In the genomic region with DNA sequence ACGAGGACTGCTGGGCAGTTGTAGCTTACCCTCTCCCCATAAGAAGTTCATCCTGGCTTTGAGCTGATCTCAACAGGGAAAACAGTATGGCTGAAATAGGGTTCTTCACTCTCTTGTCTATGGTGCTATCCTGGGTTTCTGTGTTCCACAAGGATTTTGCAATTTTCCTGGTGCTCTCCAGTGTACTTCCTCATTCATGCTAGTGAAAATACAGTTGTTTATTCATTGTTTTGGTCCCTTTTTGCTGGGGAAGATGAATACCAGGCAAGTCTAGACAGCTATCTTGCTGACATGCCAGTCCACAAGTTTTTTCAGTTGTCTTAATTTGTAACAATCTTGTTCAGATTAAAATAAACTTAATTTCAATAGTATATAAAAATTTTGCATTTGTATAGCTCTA, we compare ENCODE assay signal across 21 cellular contexts.
A peak's percentile ranks its signal among the peaks of the same experiment; 100 is the strongest.
DNase-seq lines count a peak whose midpoint lies in the region; ATAC-seq, FAIRE-seq and TF ChIP-seq lines count a peak whose summit lies in the region.
"Had no signal": no experiment of that assay in that cellular context is flagged by ENCODE, and none has a peak within 500 bp of the region (broad histone marks: within the 10 kb centered on the region; RNA-seq: fewer than 3 reads in every experiment).

No MANE protein-coding gene starts in this region.

- H3K79me1 ChIP-seq in H1 (ENCODE audit: low read depth, low read length): no peaks in the 10 kb centered on the region
- H3K79me1 ChIP-seq in mesenchymal stem cell (replicated peaks; ENCODE audit: low read length, poor library complexity, severe bottlenecking): no peaks in the 10 kb centered on the region

- no peaks in the 10 kb centered on the region for H3K79me2 ChIP-seq in OCI-LY7 (ENCODE audit: insufficient read depth, low read depth, low read length)
- no peaks in the 10 kb centered on the region for H3K79me2 ChIP-seq in H1 (ENCODE audit: control insufficient read depth in 1 of 2, insufficient read depth in 2 of 2, low read length in 2 of 2)

- H2BK12ac ChIP-seq in H1 (ENCODE audit: low read depth, low read length) (no peak overlapping the region), mesenchymal stem cell (ENCODE audit: low read length in 2 of 2) (peak overlapping the region; percentile 75 to 100)

- H3K4me3 Mint-ChIP-seq in CD14-positive monocyte: no peak overlapping the region
- H3K4me3 Mint-ChIP-seq: CD8-positive, alpha-beta T cell had no signal

- H3K36me3 ChIP-seq in OCI-LY7 (ENCODE audit: insufficient read depth, low read length) (peaks cover 11% of the 10 kb centered on the region; the same call in 1 of the 2 replicates), H1 (ENCODE audit: control insufficient read depth in 2 of 4, insufficient read depth in 4 of 4, low read length in 3 of 4) (no peaks in the 10 kb centered on the region; a peak in 1 of 8 replicates), mesenchymal stem cell (ENCODE audit: control insufficient read depth in 1 of 2, insufficient read depth in 2 of 2, low read depth in 1 of 2, low read length in 2 of 2) (no peaks in the 10 kb centered on the region)
- H3K36me3 ChIP-seq: BE2C, HAP-1 had no signal

- H2BK120ac ChIP-seq in H1 (replicated peaks; ENCODE audit: low read depth, low read length) (no peak overlapping the region), mesenchymal stem cell (ENCODE audit: low read depth, low read length) (no peak overlapping the region)

- H3K9ac ChIP-seq in H1 (replicated peaks in 1 of 4; ENCODE audit: extremely low read depth in 1 of 4, low read depth in 3 of 4, low read length in 3 of 4) (no peak overlapping the region), mesenchymal stem cell (ENCODE audit: low read length) (no peak overlapping the region)

- peaks cover 24 to 43% (median 40%) of the 10 kb centered on the region in 7 donors for H3K9me3 Mint-ChIP-seq in CD14-positive monocyte

- H4K91ac ChIP-seq in H1 (replicated peaks; ENCODE audit: insufficient read length, low read length) (peak overlapping the region; percentile 13), mesenchymal stem cell (ENCODE audit: low read length) (peak overlapping the region; percentile 96)

- no peak for TF ChIP-seq CTCF in OCI-LY7 (conservative IDR thresholded peaks at IDR 0.05; ENCODE audit: low read length)
- no peak for TF ChIP-seq CTCF in H1 (IDR thresholded peaks at IDR 0.05; ENCODE audit: control extremely low read depth in 1 of 3, insufficient read depth in 1 of 3, low read depth in 1 of 3, low read length in 3 of 3)
- no peak for TF ChIP-seq CTCF in CD14-positive monocyte (IDR thresholded peaks at IDR 0.05)
- no peak for TF ChIP-seq CTCF in GM20000 (IDR thresholded peaks at IDR 0.05; ENCODE audit: extremely low read depth, missing control alignments)

- H2BK15ac ChIP-seq in H1 (ENCODE audit: low read length) (no peak overlapping the region), mesenchymal stem cell (ENCODE audit: low read depth, poor library complexity, severe bottlenecking) (peak overlapping the region; percentile 28)

- H3K23ac ChIP-seq in H1 (ENCODE audit: insufficient read length): no peak overlapping the region
- peak overlapping the region in 1 of 2 experiments; percentile 60 for H3K23ac ChIP-seq in mesenchymal stem cell (ENCODE audit: low read length in 2 of 2)

- intact Hi-C loops in OCI-LY7 (cut with micrococcal nuclease; ENCODE audit: unreplicated experiment): no loop called here
- intact Hi-C loops in CD14-positive monocyte (cut with micrococcal nuclease): loop anchor here in 1 of 2 donors (10.0 kb wide), 1 partner anchor 562 kb away; no protein-coding TSS in a partner anchor

- H3K9me3 ChIP-seq in OCI-LY7 (ENCODE audit: low read length) (peaks cover 71% of the 10 kb centered on the region), H1 (ENCODE audit: insufficient read depth in 2 of 2, low read depth in 1 of 2, low read length in 1 of 2) (peaks cover 4 to 13% of the 10 kb centered on the region in 2 experiments; a peak in 3 of 4 replicates), mesenchymal stem cell (ENCODE audit: control insufficient read depth, low read length) (peaks cover 25% of the 10 kb centered on the region)
- H3K9me3 ChIP-seq: BE2C, HAP-1 had no signal

- H4K8ac ChIP-seq in H1 (ENCODE audit: extremely low read depth, insufficient read depth, low read length) (no peak overlapping the region), mesenchymal stem cell (ENCODE audit: low read length) (peak overlapping the region; percentile 91)

- H3K9me2 ChIP-seq in OCI-LY7 (ENCODE audit: insufficient read depth, low read length): no peaks in the 10 kb centered on the region

- H3K18ac ChIP-seq in H1 (ENCODE audit: extremely low read depth, low read length) (no peak overlapping the region), mesenchymal stem cell (ENCODE audit: low read depth in 1 of 2, low read length in 2 of 2) (peak overlapping the region; percentile 86 to 98)

- no peak for TF ChIP-seq RAD21 in H1 (IDR thresholded peaks at IDR 0.05 in 1 of 2, conservative IDR thresholded peaks at IDR 0.05 in 1 of 2; ENCODE audit: low read depth in 2 of 2, low read length in 2 of 2)

- no peak for FAIRE-seq in H1 (lab: Jason Lieb, UNC)
- FAIRE-seq: A549, D721Med, GM12891, HepG2, HTR-8/SVneo had no signal

- peaks cover 6 to 11% of the 10 kb centered on the region in 2 donors for H3K36me3 Mint-ChIP-seq in CD14-positive monocyte

- no peak overlapping the region for H4K5ac ChIP-seq in H1 (ENCODE audit: insufficient read length, low read depth, low read length)

- H3K27ac ChIP-seq in OCI-LY7 (ENCODE audit: low read depth, low read length, poor library complexity, severe bottlenecking): no peak overlapping the region
- no peak overlapping the region for H3K27ac ChIP-seq in H1 (ENCODE audit: low read depth, low read length)
- H3K27ac ChIP-seq in mesenchymal stem cell (ENCODE audit: low read length, poor library complexity, severe bottlenecking): no peak overlapping the region
- H3K27ac ChIP-seq: A549, C4-2B had no signal

- no peak overlapping the region for H3K4ac ChIP-seq in H1 (replicated peaks; ENCODE audit: insufficient read length, low read depth, low read length)
- H3K4ac ChIP-seq in mesenchymal stem cell (ENCODE audit: low read depth in 1 of 2, low read length in 2 of 2): peak overlapping the region in 1 of 2 experiments; percentile 75

- H3K4me1 ChIP-seq in OCI-LY7 (ENCODE audit: insufficient read depth, low read length, poor library complexity, severe bottlenecking) (no peaks in the 10 kb centered on the region), H1 (replicated peaks in 1 of 4; ENCODE audit: control insufficient read depth in 3 of 4, insufficient read depth in 4 of 4, low read length in 3 of 4) (no peaks in the 10 kb centered on the region), mesenchymal stem cell (ENCODE audit: control insufficient read depth, insufficient read depth, low read depth, low read length) (no peaks in the 10 kb centered on the region)
- H3K4me1 ChIP-seq: A549, BE2C, HAP-1 had no signal

- H3K23me2 ChIP-seq in H1 (ENCODE audit: low read depth, low read length): no peaks in the 10 kb centered on the region; the same call in 1 of the 2 replicates

- no peak overlapping the region; the same call in 1 of the 2 replicates for H2BK5ac ChIP-seq in H1 (ENCODE audit: low read depth, low read length)
- no peak overlapping the region for H2BK5ac ChIP-seq in mesenchymal stem cell (ENCODE audit: low read depth, low read length, poor library complexity, severe bottlenecking)

- H3K4me3 ChIP-seq in OCI-LY7 (ENCODE audit: low read depth, low read length, poor library complexity, severe bottlenecking): no peak overlapping the region
- H3K4me3 ChIP-seq in H1 (ENCODE audit: extremely low read depth in 1 of 4, insufficient read depth in 2 of 4, low read depth in 3 of 4, low read length in 4 of 4): no peak overlapping the region
- H3K4me3 ChIP-seq in mesenchymal stem cell (ENCODE audit: insufficient read depth in 1 of 2, low read depth in 1 of 2, low read length in 2 of 2): no peak overlapping the region
- H3K4me3 ChIP-seq: A549, HAP-1 had no signal

- CTCF ChIA-PET in OCI-LY7 (lab: Charles Lee; ENCODE audit: unreplicated experiment): no interaction called here
- CTCF ChIA-PET in H1 (lab: Charles Lee; ENCODE audit: partially characterized antibody): interaction anchor here (1.2 to 1.4 kb wide), 3 partner anchors 11 to 16 kb away, joined by 3 to 4 read pairs (median 4); no protein-coding TSS in a partner anchor

- POLR2A ChIA-PET in OCI-LY7 (lab: Charles Lee) (interaction anchor here (0.6 to 1.1 kb wide), 3 partner anchors 157 to 559 kb away, joined by 3 to 4 read pairs (median 3); no protein-coding TSS in a partner anchor), H1 (lab: Charles Lee; ENCODE audit: partially characterized antibody) (no interaction called here)

- ATAC-seq in GM18867 (IDR thresholded peaks at IDR 0.05; ENCODE audit: unreplicated experiment): no peak
- ATAC-seq: A549; CD8-positive, alpha-beta T cell; HepG2 had no signal

- no peaks in the 10 kb centered on the region for H3K27me3 Mint-ChIP-seq in CD14-positive monocyte (ENCODE audit: low read depth in 3 of 3)

- H3K27me3 ChIP-seq in H1 (replicated peaks in 1 of 4; ENCODE audit: control insufficient read depth in 3 of 4, extremely low read depth in 1 of 4, insufficient read depth in 3 of 4, low read length in 3 of 4) (no peaks in the 10 kb centered on the region), mesenchymal stem cell (ENCODE audit: control insufficient read depth in 1 of 2, insufficient read depth in 1 of 2, low read length in 2 of 2) (no peaks in the 10 kb centered on the region)
- H3K27me3 ChIP-seq: BE2C had no signal

- H3K4me2 ChIP-seq in OCI-LY7 (ENCODE audit: low read length) (no peak overlapping the region), H1 (ENCODE audit: insufficient read depth in 1 of 2, low read depth in 2 of 2, low read length in 2 of 2) (no peak overlapping the region), mesenchymal stem cell (ENCODE audit: low read length, poor library complexity, severe bottlenecking) (no peak overlapping the region)
- H3K4me2 ChIP-seq: A549 had no signal

- H2BK20ac ChIP-seq in H1 (ENCODE audit: low read length): no peak overlapping the region

- H4K20me1 ChIP-seq in OCI-LY7 (ENCODE audit: insufficient read depth, low read length) (no peaks in the 10 kb centered on the region), H1 (replicated peaks in 1 of 2; ENCODE audit: control insufficient read depth in 1 of 2, insufficient read depth in 2 of 2, low read length in 2 of 2) (no peaks in the 10 kb centered on the region)

- DNase-seq in HT1080 (ENCODE audit: low read depth) (peak; percentile 7), OCI-LY7 (ENCODE audit: low spot score) (no peak), H1 (ENCODE audit: low read depth in 1 of 2, low spot score in 2 of 2) (no peak), mesenchymal stem cell (no peak), CD14-positive monocyte (ENCODE audit: low spot score) (no peak), GM20000 (ENCODE audit: low spot score) (no peak)
- DNase-seq: BE2C; CD8-positive, alpha-beta T cell; COR-L47; DMS153; DMS79 treated with DMSO at 0.1 percent for 48 hours; EL; GOT3 had no signal

- H3K27ac Mint-ChIP-seq in CD14-positive monocyte: no peak overlapping the region
- H3K27ac Mint-ChIP-seq: CD8-positive, alpha-beta T cell had no signal

- WGBS in H1 (ENCODE audit: extremely low coverage in 1 of 2, insufficient coverage in 1 of 2, insufficient read length in 1 of 2, insufficient replicate concordance in 2 of 2, low coverage in 1 of 2, low lambda C conversion rate in 2 of 2, missing lambda C conversion rate in 1 of 2), 2 experiments: 86% methylated on average over 1 of the region's 1 CpG; no CpG with 5 or more reads in 1 of the 2 experiments
- WGBS in mesenchymal stem cell: no CpG with 5 or more reads among the region's 1 CpG

- BruUV-seq in OCI-LY7 (replicated peaks; lab: Mats Ljungman, UMichigan): no TSS peak

- H3K4me1 Mint-ChIP-seq in CD14-positive monocyte: peaks cover under 1% of the 10 kb centered on the region

- no peak overlapping the region for H3K56ac ChIP-seq in H1 (replicated peaks; ENCODE audit: insufficient read length, low read depth, low read length)

- no peak for TF ChIP-seq POLR2A in H1 (IDR thresholded peaks at IDR 0.05; ENCODE audit: control extremely low read depth in 1 of 2, low read depth in 2 of 2, low read length in 2 of 2)

- no peak overlapping the region for H3K14ac ChIP-seq in H1 (ENCODE audit: insufficient read length)
- no peak overlapping the region for H3K14ac ChIP-seq in mesenchymal stem cell (ENCODE audit: low read length in 2 of 2)

- no peak overlapping the region for H2AK5ac ChIP-seq in H1 (ENCODE audit: low read depth, low read length)
- no peak overlapping the region for H2AK5ac ChIP-seq in mesenchymal stem cell (ENCODE audit: low read length, severe bottlenecking)

- TF ChIP-seq EP300 in H1 (IDR thresholded peaks at IDR 0.05; ENCODE audit: borderline replicate concordance in 1 of 2, low read depth in 2 of 2, low read length in 2 of 2): no peak

- 0 out of 2 replicates have a peak overlapping the region, but pooled peaks have one; percentile 10 for H2AFZ ChIP-seq in OCI-LY7 (ENCODE audit: low read length)
- no peak overlapping the region for H2AFZ ChIP-seq in H1 (ENCODE audit: low read length)
- no peak overlapping the region for H2AFZ ChIP-seq in mesenchymal stem cell (ENCODE audit: low read depth, low read length)
